ENCODE assay signal across 10 cellular contexts in the genomic region with DNA sequence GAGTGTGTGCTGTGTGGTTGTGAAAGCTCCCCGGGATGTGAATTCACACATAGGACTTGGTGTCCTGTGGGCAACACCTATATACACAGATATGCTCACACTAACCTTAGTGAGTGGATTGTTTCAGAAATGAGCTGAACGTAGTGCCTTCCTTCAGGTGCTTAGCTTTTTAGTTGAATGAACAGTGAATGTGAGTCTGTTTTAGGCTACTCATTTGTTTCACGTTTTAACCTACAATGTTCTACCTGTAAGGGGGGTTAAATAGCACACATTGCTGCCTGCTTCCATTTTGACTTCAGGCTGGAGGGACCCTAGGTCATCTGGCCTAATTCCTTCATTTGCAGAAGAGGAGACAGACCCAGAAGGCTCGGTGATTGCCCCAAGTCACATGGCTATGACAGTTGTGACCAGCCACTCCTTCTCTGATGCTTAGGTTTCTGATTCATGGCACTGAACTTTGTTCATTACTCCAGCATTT. TPM values are rescaled to one million over a fixed set of nuclear protein-coding genes. Genes with fewer than 3 reads are reported as not detected.
DNase-seq lines count a peak whose midpoint lies in the region; ATAC-seq and TF ChIP-seq lines count a peak whose summit lies in the region.
"Had no signal": no experiment of that assay in that cellular context is flagged by ENCODE, and none has a peak within 500 bp of the region (broad histone marks: within the 10 kb centered on the region; RNA-seq: fewer than 3 reads in every experiment).

No MANE protein-coding gene starts in this region.

- H3K9ac ChIP-seq in BLaER1 treated with 17β-estradiol and CSF1 and Interleukin-3, amounts not matched to agents 10 nM and 100 nM, result peak overlapping the region; percentile 87 to 98 (median 90)

- no peaks in the 10 kb centered on the region for H3K27me3 ChIP-seq in BLaER1 treated with 17β-estradiol and CSF1 and Interleukin-3, amounts not matched to agents 10 nM and 100 nM
- H3K27me3 ChIP-seq in esophagus squamous epithelium, result no peaks in the 10 kb centered on the region
- H3K27me3 ChIP-seq: adrenal gland had no signal

- H3K4me1 ChIP-seq in BLaER1 treated with 17β-estradiol and CSF1 and Interleukin-3, amounts not matched to agents 10 nM and 100 nM, result peaks cover 59 to 83% (median 64%) of the 10 kb centered on the region in 10 experiments
- H3K4me1 ChIP-seq in esophagus squamous epithelium, result peaks cover 6 to 33% (median 11%) of the 10 kb centered on the region in 3 donors

- H4K20me1 ChIP-seq in BLaER1 treated with 17β-estradiol and CSF1 and Interleukin-3, amounts not matched to agents 10 nM and 100 nM, result peaks cover 13 to 48% (median 37%) of the 10 kb centered on the region in 11 experiments; a peak in 21 of 22 replicates

- no peak for TF ChIP-seq CTCF in esophagus squamous epithelium (IDR thresholded peaks at IDR 0.05)

- peak overlapping the region; percentile 84 to 99 (median 92) for H3K4me2 ChIP-seq in BLaER1 treated with 17β-estradiol and CSF1 and Interleukin-3, amounts not matched to agents 10 nM and 100 nM

- WGBS in esophagus squamous epithelium, 2 donors, result 62 to 72% methylated on average over 4 of the region's 4 CpGs

- H3K36me3 ChIP-seq in BLaER1 treated with 17β-estradiol and CSF1 and Interleukin-3, amounts not matched to agents 10 nM and 100 nM, result peaks cover 17 to 53% (median 45%) of the 10 kb centered on the region in 11 experiments; a peak in 21 of 22 replicates
- H3K36me3 ChIP-seq in esophagus squamous epithelium, result no peaks in the 10 kb centered on the region
- H3K36me3 ChIP-seq: adrenal gland had no signal

- H3K27ac ChIP-seq in BLaER1 treated with 17β-estradiol and CSF1 and Interleukin-3, amounts not matched to agents 10 nM and 100 nM, result peak overlapping the region; percentile 87 to 97 (median 93)
- peak overlapping the region in 3 of 4 donors; percentile 5 to 62 (median 47) for H3K27ac ChIP-seq in esophagus squamous epithelium

- ATAC-seq in GM19351 (IDR thresholded peaks at IDR 0.05; ENCODE audit: unreplicated experiment) (peak; percentile 53), HG03521 (IDR thresholded peaks at IDR 0.05; ENCODE audit: unreplicated experiment) (peak; percentile 47), HG02884 (IDR thresholded peaks at IDR 0.05; ENCODE audit: unreplicated experiment) (no peak)

- peak overlapping the region; percentile 72 to 96 (median 87) for H3K4me3 ChIP-seq in BLaER1 treated with 17β-estradiol and CSF1 and Interleukin-3, amounts not matched to agents 10 nM and 100 nM
- peak overlapping the region in 3 of 4 donors; percentile 15 to 53 (median 19) for H3K4me3 ChIP-seq in esophagus squamous epithelium

- peaks cover 0 to 11% (median 0%) of the 10 kb centered on the region in 11 experiments; a peak in 4 of 22 replicates for H3K9me3 ChIP-seq in BLaER1 treated with 17β-estradiol and CSF1 and Interleukin-3, amounts not matched to agents 10 nM and 100 nM (replicated peaks in 1 of 11)
- H3K9me3 ChIP-seq in esophagus squamous epithelium, result no peaks in the 10 kb centered on the region
- H3K9me3 ChIP-seq: adrenal gland had no signal

- intact Hi-C loops in esophagus squamous epithelium (cut with DNase I), result no loop called here

- TF ChIP-seq POLR2A in esophagus squamous epithelium (IDR thresholded peaks at IDR 0.05), result peak in 1 of 4 donors; percentile 22

- no peak for DNase-seq in esophagus squamous epithelium (lab: John Stamatoyannopoulos, UW)
- DNase-seq in GM19238 (ENCODE audit: insufficient read length, low spot score), result no peak
- DNase-seq in NCI-H128 (lab: John Stamatoyannopoulos, UW; ENCODE audit: unreplicated experiment), result no peak
- DNase-seq in AG08395 (ENCODE audit: low spot score), result no peak
- DNase-seq: NCI-H1694 treated with DMSO at 0.1 percent for 48 hours had no signal

RNA-seq across cellular contexts. Expression of a gene that starts 1.0 kb away (rescaled TPM):
- 1 to 10 TPM in 3 of 4 donors, under 1 TPM in 1; 0.34 to 8.2 (median 3.4) TPM for total RNA-seq in esophagus squamous epithelium

RNA-seq across cellular contexts. Expression of a gene that starts 46.4 kb away (rescaled TPM):
- total RNA-seq in esophagus squamous epithelium, result 10 to 100 TPM in 1 of 4 donors, 1 to 10 TPM in 2, under 1 TPM in 1; 0.61 to 21.4 (median 5.0) TPM
